8 cellular contexts compared by ENCODE assay signal in genomic region chr4:170026253-170026991, GRCh38. TPM values are rescaled to one million over a fixed set of nuclear protein-coding genes. Genes with fewer than 3 reads are reported as not detected.
DNase-seq lines count a peak whose midpoint lies in the region; ATAC-seq and TF ChIP-seq lines count a peak whose summit lies in the region.

Gene MFAP3L (minus strand): TSS chr4:170026395. CDS start chr4:170005877, 20,518 bp downstream.

- H3K36me3 ChIP-seq in Peyer's patch, result no peaks in the 10 kb centered on the region
- H3K36me3 ChIP-seq in naive thymus-derived CD4-positive, alpha-beta T cell (ENCODE audit: control insufficient read depth in 2 of 3, insufficient read depth in 3 of 3, low read length in 3 of 3), result no peaks in the 10 kb centered on the region

- peak; percentile 87 for ATAC-seq in GM21360 (IDR thresholded peaks at IDR 0.05; ENCODE audit: unreplicated experiment)
- ATAC-seq in activated T-helper 17 cell treated with anti-CD3 and anti-CD28 coated beads, Interleukin-2, amount 50 U/mL, for 72 hours (replicated peaks), result peak; percentile 88
- peak; percentile 89 for ATAC-seq in naive thymus-derived CD4-positive, alpha-beta T cell

- POLR2A ChIA-PET in naive thymus-derived CD4-positive, alpha-beta T cell (lab: Charles Lee), result interaction anchor here (0.9 to 2.5 kb wide), 3 partner anchors 12 to 1016 kb away, joined by 3 to 7 read pairs (median 3); partner anchors contain the start of genes CBR4 and NEK1

- peak within 1 kb of the TSS; percentile 87 for H3K27ac Mint-ChIP-seq in activated T-helper 17 cell treated with anti-CD3 and anti-CD28 coated beads, Interleukin-2, amount 50 U/mL, for 72 hours
- peak within 1 kb of the TSS; percentile 65 to 91 (median 87) for H3K27ac Mint-ChIP-seq in naive thymus-derived CD4-positive, alpha-beta T cell

- H3K9me3 ChIP-seq in Peyer's patch, result no peaks in the 10 kb centered on the region
- H3K9me3 ChIP-seq in naive thymus-derived CD4-positive, alpha-beta T cell (ENCODE audit: control insufficient read depth in 2 of 3, low read length in 3 of 3), result no peaks in the 10 kb centered on the region

- H3K36me3 Mint-ChIP-seq in activated T-helper 17 cell treated with anti-CD3 and anti-CD28 coated beads, Interleukin-2, amount 50 U/mL, for 72 hours (ENCODE audit: low read depth), result peaks cover 4% of the 10 kb centered on the region
- peaks cover 0 to 2% (median 0%) of the 10 kb centered on the region in 5 donors for H3K36me3 Mint-ChIP-seq in naive thymus-derived CD4-positive, alpha-beta T cell

- peaks cover 7% of the 10 kb centered on the region for H3K27me3 Mint-ChIP-seq in activated T-helper 17 cell treated with anti-CD3 and anti-CD28 coated beads, Interleukin-2, amount 50 U/mL, for 72 hours
- peaks cover 0 to 61% (median 8%) of the 10 kb centered on the region in 5 donors for H3K27me3 Mint-ChIP-seq in naive thymus-derived CD4-positive, alpha-beta T cell

- H3K9me3 Mint-ChIP-seq in activated T-helper 17 cell treated with anti-CD3 and anti-CD28 coated beads, Interleukin-2, amount 50 U/mL, for 72 hours, result no peaks in the 10 kb centered on the region
- H3K9me3 Mint-ChIP-seq in naive thymus-derived CD4-positive, alpha-beta T cell, result peaks cover 0 to 4% (median 0%) of the 10 kb centered on the region in 11 donors

- peaks cover 0 to 6% (median 2%) of the 10 kb centered on the region in 4 donors for H3K4me1 ChIP-seq in Peyer's patch
- peaks cover 0 to 7% of the 10 kb centered on the region in 2 donors for H3K4me1 ChIP-seq in naive thymus-derived CD4-positive, alpha-beta T cell (ENCODE audit: control insufficient read depth in 2 of 2, insufficient read depth in 2 of 2, low read length in 2 of 2)

- intact Hi-C loops in naive thymus-derived CD4-positive, alpha-beta T cell (cut with micrococcal nuclease), result loop anchor here (1.0 to 5.0 kb wide), 9 partner anchors 22 to 1709 kb away; partner anchors contain the start of genes CBR4 (in 2 of the 2), DDX60 (in 2 of the 2), DDX60L (in 1 of the 2) and NEK1 (in 1 of the 2)

- H3K27ac ChIP-seq in Peyer's patch, result peak within 1 kb of the TSS; percentile 75 to 92 (median 82)
- peak within 1 kb of the TSS; percentile 59 for H3K27ac ChIP-seq in naive thymus-derived CD4-positive, alpha-beta T cell (ENCODE audit: low read depth, low read length)

- TF ChIP-seq CTCF in Peyer's patch (IDR thresholded peaks at IDR 0.05), result peak in 2 of 6 experiments; percentile 20 to 42
- TF ChIP-seq CTCF in fibroblast of mammary gland (conservative IDR thresholded peaks at IDR 0.05; ENCODE audit: control insufficient read depth, insufficient read depth, low read depth, low read length), result no peak

- no peaks in the 10 kb centered on the region for H3K27me3 ChIP-seq in Peyer's patch
- no peaks in the 10 kb centered on the region for H3K27me3 ChIP-seq in naive thymus-derived CD4-positive, alpha-beta T cell (ENCODE audit: control insufficient read depth in 2 of 2, insufficient read depth in 2 of 2, low read length in 2 of 2)

- DNase-seq in COLO668 (lab: John Stamatoyannopoulos, UW; ENCODE audit: unreplicated experiment), result peak; percentile 93
- peak; percentile 30 for DNase-seq in HS-27A (ENCODE audit: low read depth)
- peak; percentile 78 to 93 (median 91) for DNase-seq in Peyer's patch
- peak; percentile 79 for DNase-seq in fibroblast of mammary gland (ENCODE audit: low read depth)
- DNase-seq in naive thymus-derived CD4-positive, alpha-beta T cell, result peak; percentile 63 to 93 (median 83)
- DNase-seq in stimulated activated CD8-positive, alpha-beta memory T cell treated with anti-CD3 and anti-CD28 coated beads, Interleukin-7, amount 100 ng/mL, for 48 hours (ENCODE audit: extremely low read depth in 1 of 2, low read depth in 1 of 2), result peak; percentile 65 to 66

- CTCF ChIA-PET in naive thymus-derived CD4-positive, alpha-beta T cell (lab: Charles Lee), result interaction anchor here (0.7 kb wide), 1 partner anchor 8 kb away, joined by 3 read pairs; no protein-coding TSS in a partner anchor

- H3K4me1 Mint-ChIP-seq in activated T-helper 17 cell treated with anti-CD3 and anti-CD28 coated beads, Interleukin-2, amount 50 U/mL, for 72 hours, result peaks cover 8% of the 10 kb centered on the region
- peaks cover 6 to 14% (median 11%) of the 10 kb centered on the region in 7 donors for H3K4me1 Mint-ChIP-seq in naive thymus-derived CD4-positive, alpha-beta T cell

- H3K4me3 ChIP-seq in Peyer's patch, result peak within 1 kb of the TSS; percentile 71 to 86 (median 80)
- peak within 1 kb of the TSS; percentile 79 for H3K4me3 ChIP-seq in fibroblast of mammary gland (ENCODE audit: control insufficient read depth, low read depth, low read length)
- peak within 1 kb of the TSS; percentile 90 for H3K4me3 ChIP-seq in naive thymus-derived CD4-positive, alpha-beta T cell (ENCODE audit: low read length)

- peak within 1 kb of the TSS; percentile 93 for H3K4me3 Mint-ChIP-seq in activated T-helper 17 cell treated with anti-CD3 and anti-CD28 coated beads, Interleukin-2, amount 50 U/mL, for 72 hours
- peak within 1 kb of the TSS; percentile 89 to 96 (median 94) for H3K4me3 Mint-ChIP-seq in naive thymus-derived CD4-positive, alpha-beta T cell

- peak; percentile 50 to 69 for TF ChIP-seq POLR2A in Peyer's patch (IDR thresholded peaks at IDR 0.05)

RNA-seq across cellular contexts. Expression of gene MFAP3L, which starts in this region (rescaled TPM):
- total RNA-seq in Peyer's patch, result 1 to 10 TPM; 1.7 to 2.2 (median 1.7) TPM
- 1 to 10 TPM in 1 of 2 donors, under 1 TPM in 1; 0.66 to 1.1 TPM for total RNA-seq in activated T-helper 17 cell treated with anti-CD3 and anti-CD28 coated beads, Interleukin-2, amount 50 U/mL, for 72 hours
- total RNA-seq in naive thymus-derived CD4-positive, alpha-beta T cell, result 1 to 10 TPM in 3 of 5 experiments, under 1 TPM in 2; 0.05 to 2.0 (median 1.1) TPM
- polyA plus RNA-seq in naive thymus-derived CD4-positive, alpha-beta T cell, result under 1 TPM; 0.23 to 0.47 TPM

Comparison
In these comparisons a context has a peak if more than half of its experiments do, and no peak if none do; other contexts are left out.
1. Peak in every context shown above with its lines: DNase-seq, ATAC-seq, H3K4me3 ChIP-seq and H3K27ac ChIP-seq.
2. DNase-seq: peak in every context shown above with its lines; median percentile 93 in COLO668; 91 in Peyer's patch; 83 in naive thymus-derived CD4-positive, alpha-beta T cell; 79 in fibroblast of mammary gland; 66 in stimulated activated CD8-positive, alpha-beta memory T cell treated with anti-CD3 and anti-CD28 coated beads, Interleukin-7, amount 100 ng/mL, for 48 hours; 30 in HS-27A.